1 cellular context compared by ENCODE assay signal in genomic region chr7:137488038-137488437, GRCh38.
TF ChIP-seq lines count a peak whose summit lies in the region.

No MANE protein-coding gene starts in this region.

TF ChIP-seq in H1, 55 proteins besides CTCF, POLR2A, EP300 and RAD21 (continued from another document):
- TF ChIP-seq SUZ12 (IDR thresholded peaks at IDR 0.05; ENCODE audit: low read length) (no peak), FOSL1 (IDR thresholded peaks at IDR 0.05; ENCODE audit: insufficient read depth, low read depth, low read length) (no peak), CTBP2 (IDR thresholded peaks at IDR 0.05; ENCODE audit: borderline replicate concordance, insufficient read depth, insufficient read length, low read length) (no peak), TEAD4 (IDR thresholded peaks at IDR 0.05; ENCODE audit: low read depth, low read length) (no peak), ASH2L (IDR thresholded peaks at IDR 0.05; ENCODE audit: low read length) (no peak), KDM4A (IDR thresholded peaks at IDR 0.05; ENCODE audit: low read depth, low read length, severe bottlenecking) (no peak)
